Comparison of ENCODE assay signal across 8 cellular contexts in the genomic region with DNA sequence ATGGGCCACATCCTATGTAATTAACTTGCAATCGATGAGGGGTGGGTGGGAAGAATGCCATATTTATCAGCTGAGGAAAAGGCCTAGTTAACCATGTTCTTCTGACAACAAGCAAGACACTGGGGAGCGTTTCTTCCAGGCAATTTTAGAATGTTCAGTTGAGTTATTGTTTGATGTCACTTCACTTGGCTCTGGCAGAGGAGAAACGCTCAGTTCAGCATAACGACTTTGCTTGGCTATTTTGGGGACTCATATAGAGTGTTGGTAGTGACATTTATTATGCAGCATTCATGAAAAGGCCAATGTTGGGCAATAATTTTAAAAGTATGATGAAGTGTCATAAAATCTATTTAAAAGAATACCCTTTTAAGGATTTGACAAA. TPM values are rescaled to one million over a fixed set of nuclear protein-coding genes. Genes with fewer than 3 reads are reported as not detected.
DNase-seq lines count a peak whose midpoint lies in the region; ATAC-seq lines count a peak whose summit lies in the region.

No MANE protein-coding gene starts in this region.

- peak in 2 of 3 experiments; percentile 35 to 54 for DNase-seq in NCI-H1417 (lab: John Stamatoyannopoulos, UW)
- no peak for DNase-seq in NCI-H1417 treated with DMSO at 0.1 percent for 48 hours (lab: John Stamatoyannopoulos, UW)
- DNase-seq in activated naive CD8-positive, alpha-beta T cell treated with anti-CD3 and anti-CD28 coated beads for 36 hours, result no peak
- no peak for DNase-seq in activated gamma-delta T cell (lab: John Stamatoyannopoulos, UW)
- no peak for DNase-seq in GDM1 (lab: John Stamatoyannopoulos, UW)

- H3K4me3 Mint-ChIP-seq in activated naive CD8-positive, alpha-beta T cell treated with anti-CD3 and anti-CD28 coated beads for 36 hours, result peak overlapping the region; percentile 75

- ATAC-seq in HG03460 (IDR thresholded peaks at IDR 0.05; ENCODE audit: unreplicated experiment), result no peak

- H3K9me3 ChIP-seq in iPS-20b (ENCODE audit: insufficient read depth, low read depth, low read length), result no peaks in the 10 kb centered on the region
- H3K9me3 ChIP-seq in stomach smooth muscle (ENCODE audit: control insufficient read depth in 2 of 2, low read length in 2 of 2), result no peaks in the 10 kb centered on the region

- H3K27me3 ChIP-seq in iPS-20b (ENCODE audit: insufficient read depth, low read length), result peaks cover 18% of the 10 kb centered on the region
- H3K27me3 ChIP-seq in stomach smooth muscle (ENCODE audit: control insufficient read depth in 1 of 2, insufficient read depth in 2 of 2, low read length in 2 of 2), result no peaks in the 10 kb centered on the region

- H3K27ac Mint-ChIP-seq in activated naive CD8-positive, alpha-beta T cell treated with anti-CD3 and anti-CD28 coated beads for 36 hours, result no peak overlapping the region

- no peaks in the 10 kb centered on the region for H3K9me3 Mint-ChIP-seq in activated naive CD8-positive, alpha-beta T cell treated with anti-CD3 and anti-CD28 coated beads for 36 hours

- H3K4me3 ChIP-seq in iPS-20b (ENCODE audit: low read length), result peak overlapping the region; percentile 71
- H3K4me3 ChIP-seq in stomach smooth muscle (ENCODE audit: low read length in 2 of 2), result peak overlapping the region; percentile 89 to 95

- H3K27me3 Mint-ChIP-seq in activated naive CD8-positive, alpha-beta T cell treated with anti-CD3 and anti-CD28 coated beads for 36 hours, result peaks cover 48% of the 10 kb centered on the region

- H3K27ac ChIP-seq in iPS-20b (ENCODE audit: low read length) (no peak overlapping the region), stomach smooth muscle (ENCODE audit: low read length) (peak overlapping the region; percentile 86)

- H3K9ac ChIP-seq in iPS-20b (ENCODE audit: low read depth, low read length) (no peak overlapping the region), stomach smooth muscle (ENCODE audit: low read length in 2 of 2) (peak overlapping the region; percentile 78 to 86)

- no peaks in the 10 kb centered on the region for H3K36me3 ChIP-seq in iPS-20b (ENCODE audit: insufficient read depth, low read depth, low read length)
- H3K36me3 ChIP-seq in stomach smooth muscle (ENCODE audit: control insufficient read depth in 2 of 2, insufficient read depth in 2 of 2, low read length in 2 of 2), result no peaks in the 10 kb centered on the region

- H3K4me1 ChIP-seq in iPS-20b (ENCODE audit: insufficient read depth, low read length) (peaks cover 6% of the 10 kb centered on the region), stomach smooth muscle (ENCODE audit: control insufficient read depth, insufficient read depth, low read length) (no peaks in the 10 kb centered on the region)

- H3K36me3 Mint-ChIP-seq in activated naive CD8-positive, alpha-beta T cell treated with anti-CD3 and anti-CD28 coated beads for 36 hours, result no peaks in the 10 kb centered on the region

- peaks cover 16% of the 10 kb centered on the region for H3K4me1 Mint-ChIP-seq in activated naive CD8-positive, alpha-beta T cell treated with anti-CD3 and anti-CD28 coated beads for 36 hours

RNA-seq across cellular contexts. Expression of gene SYNPO2, which starts 0.7 kb away (rescaled TPM):
- total RNA-seq in activated naive CD8-positive, alpha-beta T cell treated with anti-CD3 and anti-CD28 coated beads for 36 hours, result under 1 TPM; 0.26 to 0.33 TPM

RNA-seq across cellular contexts. Expression of gene SEC24D, which starts 53.4 kb away (rescaled TPM):
- 10 to 100 TPM; 19.6 to 22.5 TPM for total RNA-seq in activated naive CD8-positive, alpha-beta T cell treated with anti-CD3 and anti-CD28 coated beads for 36 hours

Comparison
In these comparisons a context has a peak if more than half of its experiments do, and no peak if none do; other contexts are left out.
1. DNase-seq: peak in NCI-H1417 (2 of 3); none in NCI-H1417 treated with DMSO at 0.1 percent for 48 hours (single experiment), activated naive CD8-positive, alpha-beta T cell treated with anti-CD3 and anti-CD28 coated beads for 36 hours (single experiment), activated gamma-delta T cell (single experiment) and GDM1 (single experiment).